In the genomic region with DNA sequence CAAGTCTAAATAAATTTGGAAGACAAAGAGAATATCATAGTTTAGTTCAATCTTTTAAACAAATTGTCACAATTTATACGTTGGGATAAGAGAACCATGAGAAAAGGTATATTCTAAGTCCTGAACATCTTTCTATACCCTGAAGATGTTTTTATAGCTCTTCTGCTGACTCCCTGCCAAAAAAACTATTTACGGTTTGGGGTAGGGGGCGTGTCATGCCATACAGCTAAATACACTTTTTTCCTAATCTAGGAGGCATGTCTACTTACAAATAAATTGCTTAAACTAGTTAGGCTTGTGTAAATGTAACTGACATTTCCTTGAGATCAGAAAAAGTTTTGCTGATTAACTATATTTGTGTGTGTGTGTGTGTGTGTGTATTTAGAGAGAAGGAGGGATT, we compare ENCODE assay signal across 18 cellular contexts.
DNase-seq lines count a peak whose midpoint lies in the region; ATAC-seq and TF ChIP-seq lines count a peak whose summit lies in the region.
"Had no signal": no experiment of that assay in that cellular context is flagged by ENCODE, and none has a peak within 500 bp of the region (broad histone marks: within the 10 kb centered on the region; RNA-seq: fewer than 3 reads in every experiment).

No MANE protein-coding gene starts in this region.

- no peak overlapping the region for H2BK12ac ChIP-seq in trophoblast cell (ENCODE audit: low read length)

- H3K79me1 ChIP-seq in trophoblast cell (ENCODE audit: low read length): no peaks in the 10 kb centered on the region

- in situ Hi-C loops in Panc1 (cut with HindIII; ENCODE audit: low pct_unique_long_range_greater_than_20kb, low sequenced_read_pairs): no loop called here

- no peak for ATAC-seq in CD4-positive, alpha-beta T cell (ENCODE audit: poor library complexity)
- ATAC-seq in Panc1: no peak
- no peak for ATAC-seq in right cardiac atrium
- ATAC-seq in HG02885 (IDR thresholded peaks at IDR 0.05; ENCODE audit: poor library complexity, unreplicated experiment): no peak
- ATAC-seq: Right ventricle myocardium inferior had no signal

- no peaks in the 10 kb centered on the region for H3K9me3 Mint-ChIP-seq in CD4-positive, alpha-beta T cell
- H3K9me3 Mint-ChIP-seq: HFFc6, IgD-negative memory B cell had no signal

- TF ChIP-seq CTCF in A673 (conservative IDR thresholded peaks at IDR 0.05; ENCODE audit: low read depth, low read length) (no peak), Panc1 (IDR thresholded peaks at IDR 0.05) (no peak), fibroblast of villous mesenchyme (IDR thresholded peaks at IDR 0.05; ENCODE audit: insufficient read depth, low read depth, low read length) (no peak)
- no peak for TF ChIP-seq CTCF in CD4-positive, alpha-beta T cell (IDR thresholded peaks at IDR 0.05)

- H3K4me1 ChIP-seq in A673 (ENCODE audit: insufficient read depth, low read length, poor library complexity, severe bottlenecking) (peaks cover 42% of the 10 kb centered on the region), Panc1 (ENCODE audit: control insufficient read depth, insufficient read depth, low read length) (peaks cover 62% of the 10 kb centered on the region), right cardiac atrium (ENCODE audit: control insufficient read depth, insufficient read depth, low read length) (peaks cover 5% of the 10 kb centered on the region), trophoblast cell (ENCODE audit: control insufficient read depth in 1 of 2, insufficient read depth in 2 of 2, low read length in 2 of 2) (peaks cover 0 to 2% of the 10 kb centered on the region in 2 experiments)

- intact Hi-C loops in A673 (cut with micrococcal nuclease; ENCODE audit: unreplicated experiment) (no loop called here), Panc1 (cut with micrococcal nuclease; ENCODE audit: unreplicated experiment) (no loop called here), right cardiac atrium (cut with DNase I) (loop anchor here in 1 of 4 donors (10.0 kb wide), 1 partner anchor 49 kb away; no protein-coding TSS in a partner anchor)
- intact Hi-C loops in CD4-positive, alpha-beta T cell (cut with DNase I, micrococcal nuclease): no loop called here

- no peak overlapping the region for H3K9ac ChIP-seq in trophoblast cell (ENCODE audit: low read length)

- no peaks in the 10 kb centered on the region for H3K27me3 Mint-ChIP-seq in CD4-positive, alpha-beta T cell

- H2BK5ac ChIP-seq in trophoblast cell (ENCODE audit: low read depth, low read length, poor library complexity): no peak overlapping the region

- H3K4ac ChIP-seq in trophoblast cell (ENCODE audit: low read depth, low read length): no peak overlapping the region

- no peak overlapping the region for H4K91ac ChIP-seq in trophoblast cell (ENCODE audit: low read depth, low read length)

- 59% methylated on average over 3 of the region's 3 CpGs for WGBS in right cardiac atrium
- WGBS in trophoblast cell (ENCODE audit: extremely low coverage, insufficient coverage, insufficient read length): no CpG with 5 or more reads among the region's 3 CpGs

- no peak overlapping the region for H3K4me3 Mint-ChIP-seq in CD4-positive, alpha-beta T cell
- H3K4me3 Mint-ChIP-seq: HFFc6, IgD-negative memory B cell had no signal

- no peak overlapping the region for H4K12ac ChIP-seq in trophoblast cell (ENCODE audit: low read depth, low read length)

- H3K9me3 ChIP-seq in A673 (ENCODE audit: low read depth, low read length, poor library complexity, severe bottlenecking): no peaks in the 10 kb centered on the region
- H3K9me3 ChIP-seq in CD4-positive, alpha-beta T cell (ENCODE audit: control insufficient read depth, low read length): no peaks in the 10 kb centered on the region
- no peaks in the 10 kb centered on the region for H3K9me3 ChIP-seq in Panc1 (ENCODE audit: control insufficient read depth, insufficient read depth, low read depth, low read length)
- no peaks in the 10 kb centered on the region for H3K9me3 ChIP-seq in right cardiac atrium (ENCODE audit: control insufficient read depth, low read length)
- no peaks in the 10 kb centered on the region for H3K9me3 ChIP-seq in trophoblast cell (ENCODE audit: insufficient read depth, low read depth, low read length)

- BruUV-seq in A673 (replicated peaks; lab: Mats Ljungman, UMichigan) (no TSS peak), Panc1 (replicated peaks; lab: Mats Ljungman, UMichigan) (no TSS peak)

- no peak overlapping the region for H2AK5ac ChIP-seq in trophoblast cell (ENCODE audit: low read length)

- H3K18ac ChIP-seq in trophoblast cell (ENCODE audit: low read length): no peak overlapping the region

- peak; percentile 57 for DNase-seq in A673 (ENCODE audit: low spot score)
- no peak for DNase-seq in CD4-positive, alpha-beta T cell
- no peak for DNase-seq in Panc1 (ENCODE audit: low read depth, low spot score)
- DNase-seq in fibroblast of villous mesenchyme (ENCODE audit: low read depth): peak; percentile 26
- no peak for DNase-seq in NCI-H82 treated with DMSO at 0.1 percent for 48 hours (lab: John Stamatoyannopoulos, UW; ENCODE audit: unreplicated experiment)
- no peak for DNase-seq in right cardiac atrium
- DNase-seq in trophoblast cell: no peak
- DNase-seq: EL, HFFc6, Kasumi-1, NCI-H1930, NCI-H2171, NCI-H446, PC-9, T-helper 1 cell had no signal

- H3K4me3 ChIP-seq in A673 (ENCODE audit: low read depth, low read length, poor library complexity, severe bottlenecking) (no peak overlapping the region), Panc1 (ENCODE audit: low read depth in 2 of 2, low read length in 2 of 2) (no peak overlapping the region), fibroblast of villous mesenchyme (ENCODE audit: low read depth, low read length) (no peak overlapping the region), right cardiac atrium (ENCODE audit: low read length) (no peak overlapping the region), trophoblast cell (ENCODE audit: low read depth, low read length) (no peak overlapping the region)
- H3K4me3 ChIP-seq: PC-9 had no signal

- peaks cover 80% of the 10 kb centered on the region for H3K4me1 Mint-ChIP-seq in CD4-positive, alpha-beta T cell (ENCODE audit: low read depth)

- CTCF ChIA-PET in A673 (lab: Charles Lee) (interaction anchor here (0.7 kb wide), 1 partner anchor 113 kb away, joined by 5 read pairs; no protein-coding TSS in a partner anchor), Panc1 (lab: Charles Lee) (no interaction called here)
- CTCF ChIA-PET in CD4-positive, alpha-beta T cell (lab: Charles Lee): no interaction called here

- H3K27ac ChIP-seq in A673 (ENCODE audit: low read depth, low read length, poor library complexity, severe bottlenecking): peak overlapping the region; percentile 77
- H3K27ac ChIP-seq in CD4-positive, alpha-beta T cell (ENCODE audit: low read depth, low read length): no peak overlapping the region
- peak overlapping the region; percentile 46; the same call in 1 of the 2 replicates for H3K27ac ChIP-seq in Panc1 (ENCODE audit: low read length)
- H3K27ac ChIP-seq in right cardiac atrium (ENCODE audit: low read length): no peak overlapping the region
- no peak overlapping the region for H3K27ac ChIP-seq in trophoblast cell (ENCODE audit: low read depth, low read length)
- H3K27ac ChIP-seq: PC-9 had no signal

- POLR2A ChIA-PET in A673 (lab: Charles Lee; ENCODE audit: low non-redundant PET): interaction anchor here (0.8 kb wide), 1 partner anchor 630 kb away, joined by 3 read pairs; no protein-coding TSS in a partner anchor
- POLR2A ChIA-PET in CD4-positive, alpha-beta T cell (lab: Charles Lee): no interaction called here
- POLR2A ChIA-PET in Panc1 (lab: Charles Lee): interaction anchor here (0.5 kb wide), 1 partner anchor 215 kb away, joined by 10 read pairs; no protein-coding TSS in a partner anchor

- no peak overlapping the region for H3K4me2 ChIP-seq in trophoblast cell (ENCODE audit: low read length)
- H3K4me2 ChIP-seq: PC-9 had no signal

- no peaks in the 10 kb centered on the region for H3K27me3 ChIP-seq in A673 (replicated peaks; ENCODE audit: insufficient read depth, low read depth, low read length, poor library complexity)
- no peaks in the 10 kb centered on the region for H3K27me3 ChIP-seq in CD4-positive, alpha-beta T cell (ENCODE audit: control insufficient read depth, insufficient read depth, low read length)
- no peaks in the 10 kb centered on the region for H3K27me3 ChIP-seq in Panc1 (ENCODE audit: control insufficient read depth, insufficient read depth, low read length)
- H3K27me3 ChIP-seq in right cardiac atrium (ENCODE audit: control insufficient read depth, insufficient read depth): no peaks in the 10 kb centered on the region
- H3K27me3 ChIP-seq in trophoblast cell (ENCODE audit: insufficient read depth, low read length): no peaks in the 10 kb centered on the region

- H3K36me3 ChIP-seq in A673 (ENCODE audit: insufficient read depth, low read length, poor library complexity, severe bottlenecking) (no peaks in the 10 kb centered on the region), Panc1 (ENCODE audit: control insufficient read depth, insufficient read depth, low read length) (no peaks in the 10 kb centered on the region), trophoblast cell (ENCODE audit: control insufficient read depth in 1 of 2, insufficient read depth in 2 of 2, low read length in 2 of 2) (no peaks in the 10 kb centered on the region)

- H2BK120ac ChIP-seq in trophoblast cell (ENCODE audit: insufficient read depth, low read length, poor library complexity): no peak overlapping the region

- no peak overlapping the region for H3K14ac ChIP-seq in trophoblast cell (ENCODE audit: low read length)

- H3K36me3 Mint-ChIP-seq in CD4-positive, alpha-beta T cell (ENCODE audit: low read depth): peaks cover 5% of the 10 kb centered on the region

- peak overlapping the region; percentile 13 for H3K27ac Mint-ChIP-seq in CD4-positive, alpha-beta T cell
- H3K27ac Mint-ChIP-seq: HFFc6, IgD-negative memory B cell had no signal

- H3K23ac ChIP-seq in trophoblast cell (ENCODE audit: low read length): no peak overlapping the region

- peaks cover 4% of the 10 kb centered on the region for H3K79me2 ChIP-seq in trophoblast cell (ENCODE audit: control insufficient read depth, insufficient read depth, low read length, poor library complexity)

- H2AFZ ChIP-seq in trophoblast cell (ENCODE audit: insufficient read depth, low read length, poor library complexity): no peak overlapping the region
- H2AFZ ChIP-seq: PC-9 had no signal

- no peak overlapping the region for H4K8ac ChIP-seq in trophoblast cell (ENCODE audit: low read depth, low read length)

Comparison
In these comparisons a context has a peak if more than half of its experiments do, and no peak if none do; other contexts are left out.
1. DNase-seq: peak in A673 (single experiment) and fibroblast of villous mesenchyme (single experiment); none in CD4-positive, alpha-beta T cell (0 of 10), Panc1 (single experiment), NCI-H82 treated with DMSO at 0.1 percent for 48 hours (single experiment), right cardiac atrium (0 of 3) and trophoblast cell (0 of 2).
2. H3K27ac ChIP-seq: peak in A673 (single experiment) and Panc1 (single experiment); none in CD4-positive, alpha-beta T cell (single experiment), right cardiac atrium (single experiment) and trophoblast cell (single experiment).